Comparison of ENCODE assay signal across 11 cellular contexts in genomic region chr2:159933727-159934049, GRCh38. TPM values are rescaled to one million over a fixed set of nuclear protein-coding genes. Genes with fewer than 3 reads are reported as not detected.
DNase-seq lines count a peak whose midpoint lies in the region; ATAC-seq and TF ChIP-seq lines count a peak whose summit lies in the region.
"Had no signal": no experiment of that assay in that cellular context is flagged by ENCODE, and none has a peak within 500 bp of the region (broad histone marks: within the 10 kb centered on the region; RNA-seq: fewer than 3 reads in every experiment).

No MANE protein-coding gene starts in this region.

- no peak overlapping the region for H4K8ac ChIP-seq in H9 (replicated peaks; ENCODE audit: insufficient read length, low read depth, low read length)

- no peak overlapping the region for H3K4ac ChIP-seq in H9 (ENCODE audit: low read depth, low read length)

- H2BK12ac ChIP-seq in H9 (ENCODE audit: insufficient read length, low read depth, low read length): no peak overlapping the region

- H3K4me1 Mint-ChIP-seq in neural progenitor cell: no peaks in the 10 kb centered on the region
- H3K4me1 Mint-ChIP-seq in H9: no peaks in the 10 kb centered on the region
- H3K4me1 Mint-ChIP-seq: central memory CD8-positive, alpha-beta T cell had no signal

- no peak overlapping the region for H3T11ph ChIP-seq in H9 (ENCODE audit: low read length)

- WGBS in H9 (ENCODE audit: extremely low coverage, insufficient read length, low lambda C conversion rate): no CpG with 5 or more reads among the region's 2 CpGs

- no peak overlapping the region for H4K5ac ChIP-seq in H9 (ENCODE audit: insufficient read length, low read depth, low read length)

- DNase-seq in globus pallidus (ENCODE audit: low spot score) (peak; percentile 31), neural progenitor cell (ENCODE audit: low spot score) (no peak), H9 (no peak)
- no peak for DNase-seq in stimulated activated CD4-positive, alpha-beta T cell treated with anti-CD3 and anti-CD28 coated beads, Interleukin-1b, Interleukin-23, amount 100 ng/mL, for 48 hours
- DNase-seq in stimulated activated CD4-positive, alpha-beta T cell treated with anti-CD3 and anti-CD28 coated beads, Interleukin-4, amount 100 ng/mL, for 4 hours: no peak
- DNase-seq: activated CD4-positive, CD25-positive, alpha-beta regulatory T cell; EL had no signal

- no peak overlapping the region for H2AK5ac ChIP-seq in H9 (ENCODE audit: insufficient read length, low read length)

- no peak overlapping the region for H3K4me3 ChIP-seq in neural progenitor cell

- no peaks in the 10 kb centered on the region for H4K20me1 ChIP-seq in neural progenitor cell (ENCODE audit: low read depth)
- H4K20me1 ChIP-seq in H9 (ENCODE audit: control insufficient read depth, insufficient read depth, insufficient read length): no peaks in the 10 kb centered on the region

- no peaks in the 10 kb centered on the region for H3K79me2 ChIP-seq in neural progenitor cell (ENCODE audit: low read depth)
- no peaks in the 10 kb centered on the region for H3K79me2 ChIP-seq in H9 (ENCODE audit: insufficient read depth, low read length)

- H3K27me3 ChIP-seq in neural progenitor cell: no peaks in the 10 kb centered on the region
- no peaks in the 10 kb centered on the region for H3K27me3 ChIP-seq in H9 (ENCODE audit: insufficient read depth, low read length)

- H3K27ac ChIP-seq in neural progenitor cell (no peak overlapping the region), H9 (ENCODE audit: insufficient read length, low read depth, low read length) (no peak overlapping the region)

- no peak overlapping the region for H3K18ac ChIP-seq in H9 (ENCODE audit: insufficient read length, low read depth, low read length)

- H3K9me3 Mint-ChIP-seq in neural progenitor cell: peaks cover 8% of the 10 kb centered on the region
- H3K9me3 Mint-ChIP-seq in H9: no peaks in the 10 kb centered on the region
- H3K9me3 Mint-ChIP-seq: central memory CD8-positive, alpha-beta T cell had no signal

- no peak overlapping the region for H3K56ac ChIP-seq in H9 (ENCODE audit: insufficient read length, low read depth, low read length)

- H2BK5ac ChIP-seq in H9 (ENCODE audit: insufficient read length, low read length): no peak overlapping the region

- H3K27ac Mint-ChIP-seq in neural progenitor cell (no peak overlapping the region), H9 (no peak overlapping the region)

- no peaks in the 10 kb centered on the region for H3K4me1 ChIP-seq in neural progenitor cell
- H3K4me1 ChIP-seq in H9 (ENCODE audit: insufficient read depth, low read length): no peaks in the 10 kb centered on the region

- no peaks in the 10 kb centered on the region for H3F3A ChIP-seq in neural progenitor cell (ENCODE audit: low read depth)

- H3K4me3 Mint-ChIP-seq in neural progenitor cell (no peak overlapping the region), H9 (no peak overlapping the region)
- H3K4me3 Mint-ChIP-seq: central memory CD8-positive, alpha-beta T cell had no signal

- no peaks in the 10 kb centered on the region for H3K23me2 ChIP-seq in H9 (ENCODE audit: insufficient read length, low read depth, low read length, poor library complexity, severe bottlenecking)

- H3K4me2 ChIP-seq in neural progenitor cell (no peak overlapping the region), H9 (ENCODE audit: insufficient read depth, insufficient read length, low read length) (no peak overlapping the region)

- ATAC-seq in GM18498 (IDR thresholded peaks at IDR 0.05; ENCODE audit: unreplicated experiment): peak; percentile 89
- ATAC-seq in GM21619 (IDR thresholded peaks at IDR 0.05; ENCODE audit: unreplicated experiment): peak; percentile 95
- ATAC-seq in HG03520 (IDR thresholded peaks at IDR 0.05; ENCODE audit: unreplicated experiment): peak; percentile 84

- no peaks in the 10 kb centered on the region for H3K36me3 Mint-ChIP-seq in neural progenitor cell
- H3K36me3 Mint-ChIP-seq in H9 (ENCODE audit: insufficient read depth in 1 of 3, low read depth in 3 of 3): no peaks in the 10 kb centered on the region; a peak in 1 of 7 replicates

- H3K27me3 Mint-ChIP-seq in neural progenitor cell (ENCODE audit: insufficient read depth, low read depth) (peaks cover 2% of the 10 kb centered on the region), H9 (ENCODE audit: low read depth) (no peaks in the 10 kb centered on the region)

- H3K36me3 ChIP-seq in neural progenitor cell: no peaks in the 10 kb centered on the region

- no peak overlapping the region for H3K9ac ChIP-seq in neural progenitor cell
- H3K9ac ChIP-seq in H9 (ENCODE audit: extremely low read depth, insufficient read length, low read length): no peak overlapping the region

- TF ChIP-seq CTCF in neural progenitor cell (IDR thresholded peaks at IDR 0.05): no peak
- no peak for TF ChIP-seq CTCF in H9 (conservative IDR thresholded peaks at IDR 0.05)

- no peak overlapping the region for H4K91ac ChIP-seq in H9 (ENCODE audit: insufficient read length, low read depth, low read length)

- H2BK15ac ChIP-seq in H9 (ENCODE audit: low read depth, low read length): no peak overlapping the region

- no peak overlapping the region for H2BK20ac ChIP-seq in H9 (ENCODE audit: low read depth, low read length, poor library complexity, severe bottlenecking)

- no peak overlapping the region for H2AFZ ChIP-seq in neural progenitor cell (replicated peaks)
- H2AFZ ChIP-seq in H9 (ENCODE audit: low read length): no peak overlapping the region

- H2BK120ac ChIP-seq in H9 (ENCODE audit: low read depth, low read length, poor library complexity, severe bottlenecking): no peak overlapping the region

- no peaks in the 10 kb centered on the region for H3K9me3 ChIP-seq in neural progenitor cell (ENCODE audit: low read depth)
- no peaks in the 10 kb centered on the region for H3K9me3 ChIP-seq in H9 (ENCODE audit: control insufficient read depth, low read depth, low read length)

- no peaks in the 10 kb centered on the region for H3K79me1 ChIP-seq in H9 (ENCODE audit: insufficient read depth, low read depth, low read length, poor library complexity, severe bottlenecking)

- no peak overlapping the region for H3K14ac ChIP-seq in H9 (ENCODE audit: insufficient read depth, low read length)

- no peak overlapping the region for H3K23ac ChIP-seq in H9 (ENCODE audit: insufficient read length, low read depth, low read length)

RNA-seq across cellular contexts. Expression of gene LY75, which starts 29.1 kb away (rescaled TPM):
- total RNA-seq in neural progenitor cell (ENCODE audit: low replicate concordance) (0.25 and 0.39 TPM in 2 replicates), H9 (2021) (3.3 and 3.9 TPM in 2 replicates)
